22 cellular contexts compared by ENCODE assay signal in the genomic region with DNA sequence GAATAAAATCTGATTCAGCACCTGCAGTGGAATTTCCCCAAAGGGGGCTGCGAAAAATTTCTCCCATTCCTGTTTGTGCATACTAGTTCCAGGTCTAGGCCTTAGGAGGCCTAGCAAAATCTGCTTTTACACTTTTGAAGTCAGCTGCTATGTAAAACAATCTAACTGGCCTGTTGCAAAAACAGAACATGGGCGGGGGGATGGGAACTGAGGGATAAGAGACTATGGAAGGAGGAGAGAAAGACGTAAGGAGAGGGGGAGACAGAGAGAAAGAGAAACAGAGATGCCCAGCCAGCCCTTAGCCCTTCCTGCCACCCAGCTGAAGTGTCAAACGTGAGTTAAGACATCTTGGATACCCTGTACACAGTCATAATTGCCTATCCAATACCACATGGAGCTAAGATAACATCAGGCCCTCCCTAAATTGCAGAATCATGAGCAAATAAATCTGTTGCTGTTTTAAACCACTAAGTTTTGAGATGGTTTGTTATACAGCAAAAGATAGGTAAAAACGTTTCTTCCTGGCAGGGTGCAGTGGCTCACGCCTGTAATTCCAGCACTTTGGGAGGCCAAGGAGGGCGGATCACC. TPM values are rescaled to one million over a fixed set of nuclear protein-coding genes. Genes with fewer than 3 reads are reported as not detected.
A peak's percentile ranks its signal among the peaks of the same experiment; 100 is the strongest.
DNase-seq lines count a peak whose midpoint lies in the region; ATAC-seq and TF ChIP-seq lines count a peak whose summit lies in the region.
"Had no signal": no experiment of that assay in that cellular context is flagged by ENCODE, and none has a peak within 500 bp of the region (broad histone marks: within the 10 kb centered on the region; RNA-seq: fewer than 3 reads in every experiment).

No MANE protein-coding gene starts in this region.

- H2AFZ ChIP-seq in GM23248, result no peak overlapping the region
- H2AFZ ChIP-seq in mesenchymal stem cell (ENCODE audit: low read depth, low read length), result no peak overlapping the region

- H3K36me3 Mint-ChIP-seq in WTC11, result peaks cover 28% of the 10 kb centered on the region

- no peak overlapping the region for H3K23ac ChIP-seq in mesenchymal stem cell (ENCODE audit: low read length in 2 of 2)

- no peaks in the 10 kb centered on the region for H4K20me1 ChIP-seq in GM23248 (ENCODE audit: insufficient read depth)

- peak overlapping the region; percentile 73 for H3K27ac Mint-ChIP-seq in WTC11
- H3K27ac Mint-ChIP-seq: activated CD4-positive, alpha-beta T cell treated with anti-CD3 and anti-CD28 coated beads, Interleukin-2, amount 10 ng/mL, durations not matched to agents 7 days and 5 days; activated naive CD8-positive, alpha-beta T cell had no signal

- no peak overlapping the region for H3K4ac ChIP-seq in mesenchymal stem cell (ENCODE audit: low read depth in 1 of 2, low read length in 2 of 2)

- H2AK5ac ChIP-seq in mesenchymal stem cell (ENCODE audit: low read length, severe bottlenecking), result no peak overlapping the region

- H2BK15ac ChIP-seq in mesenchymal stem cell (ENCODE audit: low read depth, poor library complexity, severe bottlenecking), result no peak overlapping the region

- in situ Hi-C loops in GM23248 (cut with MboI) (no loop called here), G401 (cut with HindIII; ENCODE audit: low sequenced_read_pairs) (no loop called here)

- DNase-seq in BE2C, result peak; percentile 20
- peak; percentile 15 for DNase-seq in GM23248
- no peak for DNase-seq in WTC11 (ENCODE audit: low spot score)
- peak; percentile 25 for DNase-seq in mesenchymal stem cell
- DNase-seq in germinal center (ENCODE audit: low spot score), result no peak
- no peak for DNase-seq in G401 (ENCODE audit: low spot score)
- DNase-seq: activated CD4-positive, alpha-beta T cell treated with anti-CD3 and anti-CD28 coated beads, Interleukin-2, amount 10 ng/mL, durations not matched to agents 7 days and 5 days; Caco-2; dermis blood vessel endothelial cell; NCI-H1105; NCI-H69; PC-3; small intestine; stimulated activated CD4-positive, alpha-beta T cell treated with anti-CD3 and anti-CD28 coated beads, Interleukin-4, amount 100 ng/mL, for 1 hour had no signal

- no peaks in the 10 kb centered on the region for H3K9me2 ChIP-seq in GM23248 (ENCODE audit: insufficient read depth)

- peaks cover 9% of the 10 kb centered on the region; the same call in 1 of the 2 replicates for H3K36me3 ChIP-seq in BE2C
- H3K36me3 ChIP-seq in GM23248 (ENCODE audit: low read depth), result peaks cover 46% of the 10 kb centered on the region
- H3K36me3 ChIP-seq in mesenchymal stem cell (ENCODE audit: control insufficient read depth in 1 of 2, insufficient read depth in 2 of 2, low read depth in 1 of 2, low read length in 2 of 2), result peaks cover 10 to 36% of the 10 kb centered on the region in 2 experiments
- H3K36me3 ChIP-seq: breast epithelium, prostate gland had no signal

- no peak overlapping the region for H3K9ac ChIP-seq in GM23248
- no peak overlapping the region for H3K9ac ChIP-seq in mesenchymal stem cell (ENCODE audit: low read length)

- H3K4me1 Mint-ChIP-seq in WTC11, result peaks cover 14% of the 10 kb centered on the region

- no peak overlapping the region for H3K18ac ChIP-seq in mesenchymal stem cell (ENCODE audit: low read depth in 1 of 2, low read length in 2 of 2)

- H4K8ac ChIP-seq in mesenchymal stem cell (ENCODE audit: low read length), result no peak overlapping the region

- H3K27me3 Mint-ChIP-seq in WTC11 (ENCODE audit: low read depth), result no peaks in the 10 kb centered on the region
- H3K27me3 Mint-ChIP-seq: activated CD4-positive, alpha-beta T cell treated with anti-CD3 and anti-CD28 coated beads, Interleukin-2, amount 10 ng/mL, durations not matched to agents 7 days and 5 days; activated naive CD8-positive, alpha-beta T cell had no signal

- H3K4me2 ChIP-seq in GM23248 (ENCODE audit: unreplicated experiment) (no peak overlapping the region), mesenchymal stem cell (ENCODE audit: low read length, poor library complexity, severe bottlenecking) (no peak overlapping the region)

- no peak overlapping the region for H3K4me3 Mint-ChIP-seq in WTC11
- H3K4me3 Mint-ChIP-seq: activated CD4-positive, alpha-beta T cell treated with anti-CD3 and anti-CD28 coated beads, Interleukin-2, amount 10 ng/mL, durations not matched to agents 7 days and 5 days; activated naive CD8-positive, alpha-beta T cell had no signal

- H3K14ac ChIP-seq in mesenchymal stem cell (ENCODE audit: low read length in 2 of 2), result no peak overlapping the region

- no peak overlapping the region for H3K4me3 ChIP-seq in BE2C (ENCODE audit: low read depth, low read length)
- no peak overlapping the region for H3K4me3 ChIP-seq in GM23248
- no peak overlapping the region for H3K4me3 ChIP-seq in mesenchymal stem cell (ENCODE audit: insufficient read depth in 1 of 2, low read depth in 1 of 2, low read length in 2 of 2)
- H3K4me3 ChIP-seq: breast epithelium, gastroesophageal sphincter, prostate gland, SK-N-MC, suprapubic skin had no signal

- H4K91ac ChIP-seq in mesenchymal stem cell (ENCODE audit: low read length), result no peak overlapping the region

- H3F3A ChIP-seq in GM23248 (ENCODE audit: insufficient read depth), result peaks cover 14% of the 10 kb centered on the region; the same call in 1 of the 2 replicates

- TF ChIP-seq CTCF in BE2C (IDR thresholded peaks at IDR 0.05; ENCODE audit: low read depth, low read length), result no peak
- no peak for TF ChIP-seq CTCF in WTC11 (IDR thresholded peaks at IDR 0.05)

- peaks cover 92% of the 10 kb centered on the region for H3K79me2 ChIP-seq in GM23248 (ENCODE audit: insufficient read depth)

- H3K9me3 ChIP-seq in BE2C (no peaks in the 10 kb centered on the region), GM23248 (ENCODE audit: low read depth) (no peaks in the 10 kb centered on the region), mesenchymal stem cell (ENCODE audit: control insufficient read depth, low read length) (no peaks in the 10 kb centered on the region)
- H3K9me3 ChIP-seq: breast epithelium, Caco-2, gastroesophageal sphincter, prostate gland, suprapubic skin had no signal

- H3K4me1 ChIP-seq in BE2C (peaks cover 5% of the 10 kb centered on the region), GM23248 (ENCODE audit: insufficient read depth) (0 out of 2 replicates have a peak, but pooled peaks cover 10% of the 10 kb centered on the region), mesenchymal stem cell (ENCODE audit: control insufficient read depth, insufficient read depth, low read depth, low read length) (peaks cover 4% of the 10 kb centered on the region)
- H3K4me1 ChIP-seq: breast epithelium, prostate gland had no signal

- POLR2A ChIA-PET in WTC11 (lab: Charles Lee), result no interaction called here

- H3K27ac ChIP-seq in GM23248 (no peak overlapping the region), mesenchymal stem cell (ENCODE audit: low read length, poor library complexity, severe bottlenecking) (no peak overlapping the region)
- H3K27ac ChIP-seq: breast epithelium, gastroesophageal sphincter, prostate gland, SK-N-MC, suprapubic skin had no signal

- H3K27me3 ChIP-seq in BE2C (no peaks in the 10 kb centered on the region), GM23248 (replicated peaks; ENCODE audit: insufficient read depth) (no peaks in the 10 kb centered on the region), mesenchymal stem cell (ENCODE audit: control insufficient read depth in 1 of 2, insufficient read depth in 1 of 2, low read length in 2 of 2) (no peaks in the 10 kb centered on the region)
- H3K27me3 ChIP-seq: breast epithelium, gastroesophageal sphincter, suprapubic skin had no signal

- ATAC-seq in WTC11 (no peak; the same call in 1 of the 2 replicates), HG03457 (IDR thresholded peaks at IDR 0.05; ENCODE audit: unreplicated experiment) (no peak), HG03378 (IDR thresholded peaks at IDR 0.05; ENCODE audit: unreplicated experiment) (no peak)
- ATAC-seq: gastroesophageal sphincter, PC-3 had no signal

- H3K9me3 Mint-ChIP-seq in WTC11, result no peaks in the 10 kb centered on the region

- H3K79me1 ChIP-seq in mesenchymal stem cell (replicated peaks; ENCODE audit: low read length, poor library complexity, severe bottlenecking), result peaks cover 11% of the 10 kb centered on the region

- CTCF ChIA-PET in WTC11 (lab: Charles Lee), result interaction anchor here (1.0 kb wide), 2 partner anchors 20 to 111 kb away, joined by 3 to 4 read pairs; no protein-coding TSS in a partner anchor

- no peak overlapping the region for H2BK12ac ChIP-seq in mesenchymal stem cell (ENCODE audit: low read length in 2 of 2)

- no peak overlapping the region for H2BK5ac ChIP-seq in mesenchymal stem cell (ENCODE audit: low read depth, low read length, poor library complexity, severe bottlenecking)

- H2BK120ac ChIP-seq in mesenchymal stem cell (ENCODE audit: low read depth, low read length), result no peak overlapping the region

- 80 to 85% methylated on average over 7 of the region's 7 CpGs for WGBS in GM23248 (ENCODE audit: low coverage in 1 of 2, low lambda C conversion rate in 2 of 2, missing lambda C conversion rate in 2 of 2), 2 experiments
- WGBS in mesenchymal stem cell, result 91% methylated on average over 6 of the region's 7 CpGs

TF ChIP-seq in WTC11, 78 proteins besides CTCF, POLR2A, EP300 and RAD21 (continues in another document):
- TF ChIP-seq CBFB (CRISPR knock-in tag; IDR thresholded peaks at IDR 0.05; ENCODE audit: low read depth) (no peak), ZNF138 (CRISPR knock-in tag; conservative IDR thresholded peaks at IDR 0.05) (no peak), TEAD1 (CRISPR knock-in tag; IDR thresholded peaks at IDR 0.05) (no peak), MXD4 (CRISPR knock-in tag; IDR thresholded peaks at IDR 0.05; ENCODE audit: borderline replicate concordance) (no peak), ZNF317 (CRISPR knock-in tag; IDR thresholded peaks at IDR 0.05; ENCODE audit: borderline replicate concordance, low read depth) (no peak)
- TF ChIP-seq, protein P1, sequence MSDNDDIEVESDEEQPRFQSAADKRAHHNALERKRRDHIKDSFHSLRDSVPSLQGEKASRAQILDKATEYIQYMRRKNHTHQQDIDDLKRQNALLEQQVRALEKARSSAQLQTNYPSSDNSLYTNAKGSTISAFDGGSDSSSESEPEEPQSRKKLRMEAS (CRISPR knock-in tag; IDR thresholded peaks at IDR 0.05), result no peak

RNA-seq across cellular contexts. Expression of a gene that starts 45.6 kb away (rescaled TPM):
- polyA plus RNA-seq in BE2C (2012; ENCODE audit: insufficient read depth, insufficient read length, low read depth), result 7.8 TPM
- 45.6 and 50.2 TPM in 2 replicates for total RNA-seq in GM23248 (2014; rRNA removed; shearing (Covaris generic))
- 38.1 and 44.7 TPM in 2 replicates for polyA plus RNA-seq in GM23248 (2016; fragmentation: Nextera tagmentation; extraction: Ambion mirVana)
- total RNA-seq in WTC11 (2021), result 38.2 to 40.1 TPM (median 39.6 TPM) in 3 replicates
- polyA plus RNA-seq in mesenchymal stem cell (2013, experiment 1 of 2), result 16.1 TPM
- 15.5 TPM for polyA plus RNA-seq in mesenchymal stem cell (2013, experiment 2 of 2)
- total RNA-seq in G401 (2014; rRNA removed; shearing (Covaris generic)), result 17.9 and 20.6 TPM in 2 replicates

Comparison
In these comparisons a context has a peak if more than half of its experiments do, and no peak if none do; other contexts are left out.
1. DNase-seq: peak in BE2C (single experiment), GM23248 (single experiment) and mesenchymal stem cell (single experiment); none in WTC11 (single experiment), germinal center (single experiment) and G401 (single experiment).